1 cellular context compared by ENCODE assay signal in the genomic region with DNA sequence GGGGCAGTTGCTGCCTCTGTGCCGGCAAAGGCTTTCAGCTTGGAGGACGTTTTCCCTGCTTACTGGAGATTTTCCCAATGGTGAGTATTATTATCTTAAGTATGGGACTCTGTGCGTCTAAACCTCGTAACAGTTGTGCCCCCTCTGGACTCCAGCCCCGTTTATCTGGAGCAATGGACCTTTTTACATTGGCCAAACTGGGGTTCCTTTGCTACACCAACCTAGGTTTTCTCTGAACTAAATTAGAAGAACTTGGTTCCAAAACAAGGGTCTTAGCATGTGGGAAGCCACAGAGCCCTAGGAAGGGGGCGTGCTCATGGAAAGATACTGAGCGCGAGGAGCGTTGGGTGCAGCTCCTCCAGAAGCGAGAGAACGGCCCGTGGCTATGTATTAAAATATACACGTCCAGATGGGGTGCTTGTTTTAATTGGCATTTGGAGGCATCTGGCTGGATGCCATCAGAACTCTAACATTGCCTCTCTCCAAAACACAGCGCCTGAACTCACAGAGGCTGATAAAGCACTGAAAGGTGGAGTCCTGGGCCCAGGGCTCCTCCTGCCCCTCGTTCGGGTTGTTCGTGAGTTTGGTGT.
TF ChIP-seq lines count a peak whose summit lies in the region.

No MANE protein-coding gene starts in this region.

TF ChIP-seq in SK-N-SH, 30 proteins besides CTCF, POLR2A, EP300 and RAD21 (continued from another document):
- TF ChIP-seq FOSL2 (IDR thresholded peaks at IDR 0.05; ENCODE audit: borderline replicate concordance, low read depth), result no peak
- TF ChIP-seq GATA2 (CRISPR knock-in tag; IDR thresholded peaks at IDR 0.05), result no peak
- TF ChIP-seq, protein P1, sequence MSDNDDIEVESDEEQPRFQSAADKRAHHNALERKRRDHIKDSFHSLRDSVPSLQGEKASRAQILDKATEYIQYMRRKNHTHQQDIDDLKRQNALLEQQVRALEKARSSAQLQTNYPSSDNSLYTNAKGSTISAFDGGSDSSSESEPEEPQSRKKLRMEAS (IDR thresholded peaks at IDR 0.05; ENCODE audit: low read depth), result no peak
- TF ChIP-seq NRF1 (IDR thresholded peaks at IDR 0.05; ENCODE audit: low read depth, low read length), result no peak
